Comparison of ENCODE assay signal across 24 cellular contexts in genomic region chr19:24060687-24061356, GRCh38. TPM values are rescaled to one million over a fixed set of nuclear protein-coding genes. Genes with fewer than 3 reads are reported as not detected.
A peak's percentile ranks its signal among the peaks of the same experiment; 100 is the strongest.
DNase-seq lines count a peak whose midpoint lies in the region; ATAC-seq and TF ChIP-seq lines count a peak whose summit lies in the region.
"Had no signal": no experiment of that assay in that cellular context is flagged by ENCODE, and none has a peak within 500 bp of the region (broad histone marks: within the 10 kb centered on the region; RNA-seq: fewer than 3 reads in every experiment).

No MANE protein-coding gene starts in this region.

- no peak overlapping the region for H3K4me3 Mint-ChIP-seq in activated T-helper 17 cell treated with anti-CD3 and anti-CD28 coated beads, Interleukin-2, amount 50 U/mL, for 72 hours
- H3K4me3 Mint-ChIP-seq: CD4-positive, CD25-positive, alpha-beta regulatory T cell; immature natural killer cell; neural crest cell had no signal

- no peaks in the 10 kb centered on the region for H3K9me3 Mint-ChIP-seq in activated T-helper 17 cell treated with anti-CD3 and anti-CD28 coated beads, Interleukin-2, amount 50 U/mL, for 72 hours
- H3K9me3 Mint-ChIP-seq: immature natural killer cell, neural crest cell had no signal

- H3K27me3 ChIP-seq in Peyer's patch (no peaks in the 10 kb centered on the region), prostate gland (replicated peaks; ENCODE audit: insufficient read depth) (no peaks in the 10 kb centered on the region)
- H3K27me3 ChIP-seq: hepatocyte, sigmoid colon had no signal

- H3K27ac Mint-ChIP-seq in activated T-helper 17 cell treated with anti-CD3 and anti-CD28 coated beads, Interleukin-2, amount 50 U/mL, for 72 hours: peak overlapping the region; percentile 28

- peak; percentile 58 for ATAC-seq in activated T-helper 17 cell treated with anti-CD3 and anti-CD28 coated beads, Interleukin-2, amount 50 U/mL, for 72 hours (replicated peaks)
- ATAC-seq in left lobe of liver: no peak
- ATAC-seq in HG03108 (IDR thresholded peaks at IDR 0.05; ENCODE audit: unreplicated experiment): no peak
- ATAC-seq: left ventricle myocardium superior had no signal

- no peak overlapping the region for H3K27ac ChIP-seq in Peyer's patch
- H3K27ac ChIP-seq in prostate gland: no peak overlapping the region
- H3K27ac ChIP-seq: hepatocyte, KMS-11, sigmoid colon, thoracic aorta had no signal

- H3K4me1 Mint-ChIP-seq in activated T-helper 17 cell treated with anti-CD3 and anti-CD28 coated beads, Interleukin-2, amount 50 U/mL, for 72 hours: peaks cover 11% of the 10 kb centered on the region
- H3K4me1 Mint-ChIP-seq: neural crest cell had no signal

- intact Hi-C loops in prostate gland (cut with DNase I): no loop called here

- H3K4me3 ChIP-seq in foreskin fibroblast (ENCODE audit: low read depth in 1 of 2, low read length in 2 of 2): no peak overlapping the region
- no peak overlapping the region for H3K4me3 ChIP-seq in Peyer's patch
- no peak overlapping the region for H3K4me3 ChIP-seq in prostate gland
- H3K4me3 ChIP-seq: hepatocyte, sigmoid colon, thoracic aorta had no signal

- no peaks in the 10 kb centered on the region for H3K27me3 Mint-ChIP-seq in activated T-helper 17 cell treated with anti-CD3 and anti-CD28 coated beads, Interleukin-2, amount 50 U/mL, for 72 hours
- H3K27me3 Mint-ChIP-seq: CD4-positive, CD25-positive, alpha-beta regulatory T cell had no signal

- no peak for TF ChIP-seq CTCF in foreskin fibroblast (IDR thresholded peaks at IDR 0.05; ENCODE audit: low read depth, low read length)
- TF ChIP-seq CTCF in Peyer's patch (IDR thresholded peaks at IDR 0.05): no peak
- no peak for TF ChIP-seq CTCF in prostate gland (IDR thresholded peaks at IDR 0.05)

- TF ChIP-seq POLR2A in Peyer's patch (IDR thresholded peaks at IDR 0.05): no peak
- no peak for TF ChIP-seq POLR2A in prostate gland (IDR thresholded peaks at IDR 0.05)

- peak; percentile 28 for DNase-seq in stimulated activated CD4-positive, alpha-beta T cell treated with anti-CD3 and anti-CD28 coated beads, Interleukin-1b, Interleukin-23, amount 100 ng/mL, for 48 hours
- DNase-seq in stimulated activated CD4-positive, alpha-beta T cell treated with anti-CD3 and anti-CD28 coated beads, Interleukin-4, amount 100 ng/mL, for 4 hours: no peak
- peak; percentile 31 to 41 for DNase-seq in foreskin fibroblast
- no peak for DNase-seq in left lobe of liver (ENCODE audit: low spot score)
- DNase-seq in Peyer's patch: no peak
- no peak for DNase-seq in prostate gland (ENCODE audit: low spot score)
- DNase-seq: activated CD4-positive, alpha-beta T cell treated with anti-CD3 and anti-CD28 coated beads for 1 hour; activated effector memory CD4-positive, alpha-beta T cell treated with Interleukin-2 at 50 U/mL for 16 hours; amniotic stem cell; CD4-positive, CD25-positive, alpha-beta regulatory T cell; H7; immature natural killer cell; left ventricle myocardium superior; MV-4-11; NCI-H187 treated with DMSO at 0.1 percent for 48 hours; posterior cingulate gyrus; SHP77 treated with DMSO at 0.1 percent for 48 hours; sigmoid colon had no signal

- peaks cover 58% of the 10 kb centered on the region for H3K36me3 Mint-ChIP-seq in activated T-helper 17 cell treated with anti-CD3 and anti-CD28 coated beads, Interleukin-2, amount 50 U/mL, for 72 hours (ENCODE audit: low read depth)

- 93% methylated on average over 2 of the region's 2 CpGs for WGBS in prostate gland

- H3K4me1 ChIP-seq in Peyer's patch (no peaks in the 10 kb centered on the region), prostate gland (replicated peaks) (no peaks in the 10 kb centered on the region)
- H3K4me1 ChIP-seq: sigmoid colon had no signal

- no peaks in the 10 kb centered on the region for H3K9me3 ChIP-seq in Peyer's patch
- no peaks in the 10 kb centered on the region for H3K9me3 ChIP-seq in prostate gland
- H3K9me3 ChIP-seq: sigmoid colon, thoracic aorta had no signal

- H3K36me3 ChIP-seq in Peyer's patch (peaks cover 0 to 24% (median 0%) of the 10 kb centered on the region in 3 donors), prostate gland (peaks cover 0 to 4% of the 10 kb centered on the region in 2 donors)

RNA-seq across cellular contexts. Expression of gene ZNF254, which starts 26.2 kb away (rescaled TPM):
- 10 to 100 TPM in 1 of 2 donors, 1 to 10 TPM in 1; 9.6 to 10.2 TPM for total RNA-seq in activated T-helper 17 cell treated with anti-CD3 and anti-CD28 coated beads, Interleukin-2, amount 50 U/mL, for 72 hours
- total RNA-seq in left lobe of liver: 5.8 TPM
- 10 to 100 TPM in 3 of 4 donors, 1 to 10 TPM in 1; 7.8 to 37.1 (median 14.8) TPM for total RNA-seq in Peyer's patch
- total RNA-seq in prostate gland: 10 to 100 TPM; 21.8 to 22.7 TPM

Comparison
In these comparisons a context has a peak if more than half of its experiments do, and no peak if none do; other contexts are left out.
1. DNase-seq: peak in stimulated activated CD4-positive, alpha-beta T cell treated with anti-CD3 and anti-CD28 coated beads, Interleukin-1b, Interleukin-23, amount 100 ng/mL, for 48 hours (single experiment) and foreskin fibroblast (2 of 2); none in stimulated activated CD4-positive, alpha-beta T cell treated with anti-CD3 and anti-CD28 coated beads, Interleukin-4, amount 100 ng/mL, for 4 hours (0 of 2), left lobe of liver (single experiment), Peyer's patch (0 of 3) and prostate gland (single experiment).